In genomic region chr3:61371123-61371522, GRCh38 we compare ENCODE assay signal across 8 cellular contexts.
A peak's percentile ranks its signal among the peaks of the same experiment; 100 is the strongest.
DNase-seq lines count a peak whose midpoint lies in the region; ATAC-seq and TF ChIP-seq lines count a peak whose summit lies in the region.

No MANE protein-coding gene starts in this region.

- ATAC-seq in body of pancreas (no peak), psoas muscle (no peak)

- H2AFZ ChIP-seq in KMS-11 (ENCODE audit: low read depth) = no peak overlapping the region

- TF ChIP-seq POLR2A in body of pancreas (IDR thresholded peaks at IDR 0.05) = no peak

- H3K4me3 ChIP-seq in KMS-11 (IDR thresholded peaks at IDR 0.05; ENCODE audit: insufficient read depth, low read depth, low read length) (no peak overlapping the region), body of pancreas (no peak overlapping the region), psoas muscle (no peak overlapping the region)

- TF ChIP-seq CTCF in KMS-11 (conservative IDR thresholded peaks at IDR 0.05; ENCODE audit: low read depth, low read length) (peak; percentile 69), body of pancreas (IDR thresholded peaks at IDR 0.05) (peak; percentile 14 to 51 (median 42)), psoas muscle (IDR thresholded peaks at IDR 0.05) (peak; percentile 18)

- H3K79me2 ChIP-seq in KMS-11 (ENCODE audit: insufficient read depth, low read depth) = no peaks in the 10 kb centered on the region

- 85 to 89% methylated on average over 1 of the region's 1 CpG for WGBS in body of pancreas, 2 donors
- WGBS in psoas muscle, 3 donors = 86 to 89% (median 88%) methylated on average over 1 of the region's 1 CpG

- H4K20me1 ChIP-seq in KMS-11 (ENCODE audit: insufficient read depth) = no peaks in the 10 kb centered on the region

- no peak overlapping the region for H3K9ac ChIP-seq in KMS-11

- H3K4me2 ChIP-seq in KMS-11 = no peak overlapping the region

- intact Hi-C loops in body of pancreas (cut with DNase I) = no loop called here
- intact Hi-C loops in psoas muscle (cut with DNase I) = no loop called here

- H3K9me3 ChIP-seq in body of pancreas = no peaks in the 10 kb centered on the region
- H3K9me3 ChIP-seq in psoas muscle = no peaks in the 10 kb centered on the region

- H3K27ac ChIP-seq in KMS-11 (no peak overlapping the region), body of pancreas (no peak overlapping the region), psoas muscle (no peak overlapping the region)

- H3K4me1 ChIP-seq in KMS-11 (ENCODE audit: low read depth, poor library complexity, severe bottlenecking) (no peaks in the 10 kb centered on the region), body of pancreas (no peaks in the 10 kb centered on the region), psoas muscle (no peaks in the 10 kb centered on the region)

- H3K27me3 ChIP-seq in KMS-11 (ENCODE audit: insufficient read depth, low read depth) (no peaks in the 10 kb centered on the region), body of pancreas (no peaks in the 10 kb centered on the region), psoas muscle (ENCODE audit: insufficient read depth in 3 of 3, low read length in 2 of 3) (no peaks in the 10 kb centered on the region)

- peak; percentile 5 to 9 (median 8) for DNase-seq in stimulated activated CD4-positive, alpha-beta T cell treated with anti-CD3 and anti-CD28 coated beads, Interleukin-12 subunit alpha, Interleukin-12 subunit beta, amount 100 ng/mL, for 48 hours (ENCODE audit: low read depth in 2 of 3, low spot score in 1 of 3)
- no peak for DNase-seq in stimulated activated CD4-positive, alpha-beta T cell treated with anti-CD3 and anti-CD28 coated beads, Interleukin-4, amount 100 ng/mL, for 4 hours
- DNase-seq in body of pancreas (peak in 3 of 4 donors; percentile 4 to 15 (median 14)), psoas muscle (no peak), GF-D8 (lab: John Stamatoyannopoulos, UW) (no peak), foreskin melanocyte (no peak), HCEC 1CT (no peak)

- H3K36me3 ChIP-seq in KMS-11 (ENCODE audit: insufficient read depth) (no peaks in the 10 kb centered on the region), body of pancreas (replicated peaks in 1 of 2; ENCODE audit: insufficient read depth in 1 of 2, low read depth in 2 of 2) (no peaks in the 10 kb centered on the region), psoas muscle (ENCODE audit: insufficient read depth in 1 of 2, low read depth in 1 of 2) (no peaks in the 10 kb centered on the region)

Comparison
In these comparisons a context has a peak if more than half of its experiments do, and no peak if none do; other contexts are left out.
1. DNase-seq: peak in stimulated activated CD4-positive, alpha-beta T cell treated with anti-CD3 and anti-CD28 coated beads, Interleukin-12 subunit alpha, Interleukin-12 subunit beta, amount 100 ng/mL, for 48 hours (3 of 3) and body of pancreas (3 of 4); none in stimulated activated CD4-positive, alpha-beta T cell treated with anti-CD3 and anti-CD28 coated beads, Interleukin-4, amount 100 ng/mL, for 4 hours (0 of 2), psoas muscle (0 of 2), GF-D8 (single experiment), foreskin melanocyte (single experiment) and HCEC 1CT (single experiment).
2. CTCF ChIP-seq: peak in every context shown above with its lines; median percentile 69 in KMS-11; 42 in body of pancreas; 18 in psoas muscle.